In the genomic region with DNA sequence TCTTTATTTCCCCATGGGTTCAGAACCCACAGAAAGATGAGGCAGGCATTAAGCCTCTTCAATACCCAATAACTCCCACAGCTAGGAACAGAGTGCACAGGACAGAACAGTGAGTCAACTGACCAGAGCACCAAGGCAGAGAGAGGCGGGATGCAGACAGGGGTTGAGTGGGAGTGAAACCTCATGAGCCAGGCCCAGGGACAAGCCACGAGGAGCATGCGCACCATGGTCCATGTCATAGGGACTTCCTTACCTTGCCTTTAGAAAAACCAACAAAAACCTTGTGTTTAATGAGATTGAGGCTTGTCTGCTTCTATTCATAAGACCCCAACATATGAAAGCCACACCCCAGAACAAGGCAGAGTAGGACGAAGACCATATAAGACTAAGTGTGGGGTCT, we compare ENCODE assay signal across 38 cellular contexts.
"Had no signal": no experiment of that assay in that cellular context is flagged by ENCODE, and none has a peak within 500 bp of the region (broad histone marks: within the 10 kb centered on the region; RNA-seq: fewer than 3 reads in every experiment).

No MANE protein-coding gene starts in this region.

- ATAC-seq: activated CD4-positive, alpha-beta T cell treated with anti-CD3 and anti-CD28 coated beads for 36 hours; activated CD4-positive, CD25-positive, alpha-beta regulatory T cell treated with anti-CD3 and anti-CD28 coated beads, Interleukin-2, amount 50 U/mL, for 24 hours; activated CD8-positive, alpha-beta memory T cell treated with anti-CD3 and anti-CD28 coated beads, Interleukin-2, amount 10 ng/mL, durations not matched to agents 7 days and 5 days; activated CD8-positive, alpha-beta T cell treated with anti-CD3 and anti-CD28 coated beads, Interleukin-2, amount 10 ng/mL, durations not matched to agents 7 days and 5 days; activated naive CD8-positive, alpha-beta T cell treated with anti-CD3 and anti-CD28 coated beads, Interleukin-2, amount 50 U/mL, for 24 hours had no signal

- FAIRE-seq: bronchial epithelial cell, TTC549 had no signal

- H3K4me1 Mint-ChIP-seq: activated B cell treated with CpG ODN at 0.5 μM for 24 hours; activated CD4-positive, alpha-beta memory T cell treated with anti-CD3 and anti-CD28 coated beads, Interleukin-2, amount 10 ng/mL, durations not matched to agents 7 days and 5 days; activated CD4-positive, alpha-beta T cell treated with anti-CD3 and anti-CD28 coated beads for 36 hours; activated CD4-positive, alpha-beta T cell treated with anti-CD3 and anti-CD28 coated beads, Interleukin-2, amount 10 ng/mL, durations not matched to agents 7 days and 5 days; activated CD8-positive, alpha-beta memory T cell treated with anti-CD3 and anti-CD28 coated beads, Interleukin-2, amount 10 ng/mL, durations not matched to agents 7 days and 5 days; activated naive CD4-positive, alpha-beta T cell treated with anti-CD3 and anti-CD28 coated beads, Interleukin-2, amount 10 ng/mL, durations not matched to agents 7 days and 5 days; activated naive CD4-positive, alpha-beta T cell treated with anti-CD3 and anti-CD28 coated beads, Interleukin-2, amount 50 U/mL, for 24 hours; activated naive CD8-positive, alpha-beta T cell treated with anti-CD3 and anti-CD28 coated beads, Interleukin-2, amount 10 ng/mL, durations not matched to agents 7 days and 5 days; activated naive CD8-positive, alpha-beta T cell treated with anti-CD3 and anti-CD28 coated beads, Interleukin-2, amount 50 U/mL, for 24 hours; central memory CD8-positive, alpha-beta T cell had no signal

- H3K27ac Mint-ChIP-seq: activated B cell treated with CpG ODN at 0.5 μM for 24 hours; activated CD4-positive, alpha-beta memory T cell treated with anti-CD3 and anti-CD28 coated beads, Interleukin-2, amount 10 ng/mL, durations not matched to agents 7 days and 5 days; activated CD4-positive, alpha-beta T cell treated with anti-CD3 and anti-CD28 coated beads for 36 hours; activated CD4-positive, alpha-beta T cell treated with anti-CD3 and anti-CD28 coated beads, Interleukin-2, amount 10 ng/mL, durations not matched to agents 7 days and 5 days; activated CD8-positive, alpha-beta memory T cell treated with anti-CD3 and anti-CD28 coated beads, Interleukin-2, amount 10 ng/mL, durations not matched to agents 7 days and 5 days; activated CD8-positive, alpha-beta T cell treated with anti-CD3 and anti-CD28 coated beads, Interleukin-2, amount 10 ng/mL, durations not matched to agents 7 days and 5 days; activated naive CD4-positive, alpha-beta T cell treated with anti-CD3 and anti-CD28 coated beads, Interleukin-2, amount 10 ng/mL, durations not matched to agents 7 days and 5 days; activated naive CD4-positive, alpha-beta T cell treated with anti-CD3 and anti-CD28 coated beads, Interleukin-2, amount 50 U/mL, for 24 hours; activated naive CD8-positive, alpha-beta T cell; activated naive CD8-positive, alpha-beta T cell treated with anti-CD3 and anti-CD28 coated beads, Interleukin-2, amount 10 ng/mL, durations not matched to agents 7 days and 5 days; activated naive CD8-positive, alpha-beta T cell treated with anti-CD3 and anti-CD28 coated beads, Interleukin-2, amount 50 U/mL, for 24 hours; activated T-cell treated with anti-CD3 and anti-CD28 coated beads, Interleukin-2, amount 50 U/mL, for 24 hours; activated T-helper 2 cell treated with anti-CD3 and anti-CD28 coated beads, Interferon-gamma antibody, Interleukin-2, Interleukin-4, amounts not matched to agents 10 μg/mL and 5 μg/mL and 100 μg/mL, durations not matched to agents 14 hours and 24 hours and 36 hours; brain; T-helper 1 cell treated with Interleukin-12 subunit alpha and Interleukin-12 subunit beta and Interleukin-4 antibody, amounts not matched to agents 30 μg/mL and 1 μg/mL, for 36 hours; T-helper 2 cell treated with Interferon-gamma antibody and Interleukin-4, amounts not matched to agents 5 μg/mL and 100 μg/mL, for 36 hours had no signal

- H3K27me3 ChIP-seq: ascending aorta, cardiac muscle cell had no signal

- H3K4me3 ChIP-seq: ascending aorta, cardiac muscle cell had no signal

- H3K9me3 Mint-ChIP-seq: activated B cell treated with CpG ODN at 0.5 μM for 24 hours; activated CD4-positive, alpha-beta memory T cell treated with anti-CD3 and anti-CD28 coated beads, Interleukin-2, amount 10 ng/mL, durations not matched to agents 7 days and 5 days; activated CD4-positive, alpha-beta T cell treated with anti-CD3 and anti-CD28 coated beads, Interleukin-2, amount 10 ng/mL, durations not matched to agents 7 days and 5 days; activated naive CD4-positive, alpha-beta T cell treated with anti-CD3 and anti-CD28 coated beads, Interleukin-2, amount 10 ng/mL, durations not matched to agents 7 days and 5 days; activated naive CD4-positive, alpha-beta T cell treated with anti-CD3 and anti-CD28 coated beads, Interleukin-2, amount 50 U/mL, for 24 hours; activated naive CD8-positive, alpha-beta T cell treated with anti-CD3 and anti-CD28 coated beads, Interleukin-2, amount 10 ng/mL, durations not matched to agents 7 days and 5 days; activated naive CD8-positive, alpha-beta T cell treated with anti-CD3 and anti-CD28 coated beads, Interleukin-2, amount 50 U/mL, for 24 hours; activated T-cell treated with anti-CD3 and anti-CD28 coated beads, Interleukin-2, amount 50 U/mL, for 24 hours; activated T-helper 2 cell treated with anti-CD3 and anti-CD28 coated beads, Interferon-gamma antibody, Interleukin-2, Interleukin-4, amounts not matched to agents 10 μg/mL and 5 μg/mL and 100 μg/mL, durations not matched to agents 14 hours and 24 hours and 36 hours; T-helper 1 cell treated with Interleukin-12 subunit alpha and Interleukin-12 subunit beta and Interleukin-4 antibody, amounts not matched to agents 30 μg/mL and 1 μg/mL, for 36 hours; T-helper 2 cell treated with Interferon-gamma antibody and Interleukin-4, amounts not matched to agents 5 μg/mL and 100 μg/mL, for 36 hours had no signal

- H3K36me3 Mint-ChIP-seq: activated CD8-positive, alpha-beta memory T cell treated with anti-CD3 and anti-CD28 coated beads, Interleukin-2, amount 10 ng/mL, durations not matched to agents 7 days and 5 days; activated naive CD4-positive, alpha-beta T cell treated with anti-CD3 and anti-CD28 coated beads, Interleukin-2, amount 10 ng/mL, durations not matched to agents 7 days and 5 days; activated naive CD4-positive, alpha-beta T cell treated with anti-CD3 and anti-CD28 coated beads, Interleukin-2, amount 50 U/mL, for 24 hours; activated naive CD8-positive, alpha-beta T cell; activated naive CD8-positive, alpha-beta T cell treated with anti-CD3 and anti-CD28 coated beads, Interleukin-2, amount 10 ng/mL, durations not matched to agents 7 days and 5 days; brain had no signal

- H3K9me3 ChIP-seq: ascending aorta had no signal

- H3K4me3 Mint-ChIP-seq: activated B cell treated with CpG ODN at 0.5 μM for 24 hours; activated CD4-positive, alpha-beta memory T cell treated with anti-CD3 and anti-CD28 coated beads, Interleukin-2, amount 10 ng/mL, durations not matched to agents 7 days and 5 days; activated CD4-positive, alpha-beta T cell treated with anti-CD3 and anti-CD28 coated beads for 36 hours; activated CD4-positive, alpha-beta T cell treated with anti-CD3 and anti-CD28 coated beads, Interleukin-2, amount 10 ng/mL, durations not matched to agents 7 days and 5 days; activated CD8-positive, alpha-beta memory T cell treated with anti-CD3 and anti-CD28 coated beads, Interleukin-2, amount 10 ng/mL, durations not matched to agents 7 days and 5 days; activated CD8-positive, alpha-beta T cell treated with anti-CD3 and anti-CD28 coated beads, Interleukin-2, amount 10 ng/mL, durations not matched to agents 7 days and 5 days; activated naive CD4-positive, alpha-beta T cell treated with anti-CD3 and anti-CD28 coated beads, Interleukin-2, amount 10 ng/mL, durations not matched to agents 7 days and 5 days; activated naive CD4-positive, alpha-beta T cell treated with anti-CD3 and anti-CD28 coated beads, Interleukin-2, amount 50 U/mL, for 24 hours; activated naive CD8-positive, alpha-beta T cell; activated naive CD8-positive, alpha-beta T cell treated with anti-CD3 and anti-CD28 coated beads, Interleukin-2, amount 10 ng/mL, durations not matched to agents 7 days and 5 days; activated naive CD8-positive, alpha-beta T cell treated with anti-CD3 and anti-CD28 coated beads, Interleukin-2, amount 50 U/mL, for 24 hours; activated T-cell treated with anti-CD3 and anti-CD28 coated beads, Interleukin-2, amount 50 U/mL, for 24 hours; brain; central memory CD8-positive, alpha-beta T cell; T-helper 1 cell treated with Interleukin-12 subunit alpha and Interleukin-12 subunit beta and Interleukin-4 antibody, amounts not matched to agents 30 μg/mL and 1 μg/mL, for 36 hours; T-helper 2 cell treated with Interferon-gamma antibody and Interleukin-4, amounts not matched to agents 5 μg/mL and 100 μg/mL, for 36 hours had no signal

- DNase-seq: activated B cell treated with CpG ODN at 0.5 μM for 24 hours; activated CD4-positive, alpha-beta memory T cell treated with anti-CD3 and anti-CD28 coated beads, Interleukin-2, amount 10 ng/mL, durations not matched to agents 7 days and 5 days; activated CD4-positive, alpha-beta T cell treated with anti-CD3 and anti-CD28 coated beads for 1 hour; activated CD4-positive, alpha-beta T cell treated with anti-CD3 and anti-CD28 coated beads for 36 hours; activated CD4-positive, alpha-beta T cell treated with anti-CD3 and anti-CD28 coated beads for 48 hours; activated CD4-positive, alpha-beta T cell treated with anti-CD3 and anti-CD28 coated beads, Interleukin-2, amount 10 ng/mL, durations not matched to agents 7 days and 5 days; activated CD4-positive, alpha-beta T cell treated with anti-CD3 and anti-CD28 coated beads, Interleukin-2, amount 50 U/mL, for 48 hours; activated CD8-positive, alpha-beta memory T cell treated with anti-CD3 and anti-CD28 coated beads for 24 hours; activated CD8-positive, alpha-beta memory T cell treated with anti-CD3 and anti-CD28 coated beads, Interleukin-2, amount 10 ng/mL, durations not matched to agents 7 days and 5 days; activated CD8-positive, alpha-beta memory T cell treated with anti-CD3 and anti-CD28 coated beads, Interleukin-2, amount 50 U/mL, for 48 hours; activated CD8-positive, alpha-beta T cell treated with anti-CD3 and anti-CD28 coated beads, Interleukin-2, amount 10 ng/mL, durations not matched to agents 7 days and 5 days; activated effector memory CD4-positive, alpha-beta T cell treated with Interleukin-2 at 50 U/mL for 16 hours; activated gamma-delta T cell; activated naive CD4-positive, alpha-beta T cell treated with anti-CD3 and anti-CD28 coated beads, Interleukin-2, amount 10 ng/mL, durations not matched to agents 7 days and 5 days; activated naive CD4-positive, alpha-beta T cell treated with Interleukin-2 at 50 U/mL for 16 hours; activated naive CD8-positive, alpha-beta T cell treated with anti-CD3 and anti-CD28 coated beads, Interleukin-2, amount 10 ng/mL, durations not matched to agents 7 days and 5 days; activated naive CD8-positive, alpha-beta T cell treated with anti-CD3 and anti-CD28 coated beads, Interleukin-2, amount 50 U/mL, for 24 hours; activated T-cell treated with anti-CD3 and anti-CD28 coated beads, Interleukin-2, amount 50 U/mL, for 24 hours; activated T-cell treated with anti-CD3 and anti-CD28 coated beads, Interleukin-2, amount 50 U/mL, for 48 hours; amygdala; anterior cingulate cortex; caudate nucleus; cerebellar nuclear complex; T-helper 2 cell; T-helper 9 cell had no signal

- H3K27me3 Mint-ChIP-seq: activated B cell treated with CpG ODN at 0.5 μM for 24 hours; activated CD4-positive, alpha-beta memory T cell treated with anti-CD3 and anti-CD28 coated beads, Interleukin-2, amount 10 ng/mL, durations not matched to agents 7 days and 5 days; activated CD4-positive, alpha-beta T cell treated with anti-CD3 and anti-CD28 coated beads for 36 hours; activated CD4-positive, alpha-beta T cell treated with anti-CD3 and anti-CD28 coated beads, Interleukin-2, amount 10 ng/mL, durations not matched to agents 7 days and 5 days; activated CD8-positive, alpha-beta memory T cell treated with anti-CD3 and anti-CD28 coated beads, Interleukin-2, amount 10 ng/mL, durations not matched to agents 7 days and 5 days; activated naive CD4-positive, alpha-beta T cell treated with anti-CD3 and anti-CD28 coated beads, Interleukin-2, amount 10 ng/mL, durations not matched to agents 7 days and 5 days; activated naive CD4-positive, alpha-beta T cell treated with anti-CD3 and anti-CD28 coated beads, Interleukin-2, amount 50 U/mL, for 24 hours; activated naive CD8-positive, alpha-beta T cell; activated naive CD8-positive, alpha-beta T cell treated with anti-CD3 and anti-CD28 coated beads, Interleukin-2, amount 10 ng/mL, durations not matched to agents 7 days and 5 days; activated naive CD8-positive, alpha-beta T cell treated with anti-CD3 and anti-CD28 coated beads, Interleukin-2, amount 50 U/mL, for 24 hours; activated T-cell treated with anti-CD3 and anti-CD28 coated beads, Interleukin-2, amount 50 U/mL, for 24 hours; central memory CD8-positive, alpha-beta T cell had no signal

- H3K36me3 ChIP-seq: ascending aorta, cardiac muscle cell had no signal

- H3K27ac ChIP-seq: ascending aorta, cardiac muscle cell, VCaP had no signal
